ENCODE assay signal across 12 cellular contexts in the genomic region with DNA sequence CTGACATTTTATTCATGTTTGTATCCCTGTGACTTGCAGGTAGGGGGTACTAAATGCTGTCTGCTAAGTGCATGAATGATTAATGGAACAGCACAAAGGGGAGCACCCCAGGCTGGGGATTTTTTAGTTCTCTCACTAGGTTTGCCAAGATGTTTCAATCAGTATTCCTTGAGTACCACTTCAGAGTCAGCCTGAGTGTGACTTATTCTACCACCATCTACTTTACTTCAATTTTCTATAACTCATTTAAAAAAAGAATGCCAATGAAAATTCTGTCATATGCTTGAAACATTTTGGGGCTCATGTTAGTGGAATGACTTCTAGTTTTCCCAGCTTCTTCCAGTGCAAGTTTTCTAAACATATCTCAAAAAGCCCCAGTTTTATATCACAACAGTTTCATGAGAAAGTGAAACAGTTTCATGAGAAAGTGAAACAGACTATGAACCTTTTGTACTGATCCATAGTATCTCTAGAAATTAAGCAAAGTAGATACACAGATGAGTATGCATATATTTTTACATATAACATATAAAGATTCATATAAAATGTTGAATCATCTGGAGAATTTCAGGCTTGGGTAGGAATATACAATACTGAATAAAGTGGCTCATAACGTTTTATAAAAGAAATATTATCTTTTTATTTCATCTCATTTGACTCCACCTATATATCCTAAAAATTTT.
DNase-seq lines count a peak whose midpoint lies in the region; ATAC-seq and TF ChIP-seq lines count a peak whose summit lies in the region.
"Had no signal": no experiment of that assay in that cellular context is flagged by ENCODE, and none has a peak within 500 bp of the region (broad histone marks: within the 10 kb centered on the region; RNA-seq: fewer than 3 reads in every experiment).

No MANE protein-coding gene starts in this region.

- no peak overlapping the region for H2AFZ ChIP-seq in Karpas-422 (ENCODE audit: low read length)

- H3K4me3 ChIP-seq in CD8-positive, alpha-beta memory T cell (ENCODE audit: low read length) = no peak overlapping the region
- H3K4me3 ChIP-seq in Karpas-422 (ENCODE audit: low read length) = no peak overlapping the region

- POLR2A ChIA-PET in CD8-positive, alpha-beta memory T cell (lab: Charles Lee) = no interaction called here

- no peaks in the 10 kb centered on the region for H3K9me2 ChIP-seq in Karpas-422 (replicated peaks; ENCODE audit: insufficient read depth, low read length)

- ATAC-seq in GM19025 (IDR thresholded peaks at IDR 0.05; ENCODE audit: low read depth, unreplicated experiment) = peak; percentile 68
- peak; percentile 74 for ATAC-seq in HG02571 (IDR thresholded peaks at IDR 0.05; ENCODE audit: unreplicated experiment)
- peak; percentile 94 for ATAC-seq in HG03354 (IDR thresholded peaks at IDR 0.05; ENCODE audit: poor library complexity, severe bottlenecking, unreplicated experiment)

- H4K20me1 ChIP-seq in Karpas-422 (ENCODE audit: insufficient read depth, low read depth, low read length) = no peaks in the 10 kb centered on the region

- H3K27me3 Mint-ChIP-seq in CD8-positive, alpha-beta memory T cell = no peaks in the 10 kb centered on the region

- H3K27ac Mint-ChIP-seq in CD8-positive, alpha-beta memory T cell = no peak overlapping the region

- no peak for TF ChIP-seq CTCF in GM10266 (IDR thresholded peaks at IDR 0.05; ENCODE audit: control insufficient read depth, insufficient read depth, low read depth, missing control alignments)

- peaks cover 5 to 10% (median 6%) of the 10 kb centered on the region in 3 donors for H3K4me1 Mint-ChIP-seq in CD8-positive, alpha-beta memory T cell

- H3K9me3 ChIP-seq in CD8-positive, alpha-beta memory T cell (ENCODE audit: low read length) = no peaks in the 10 kb centered on the region
- H3K9me3 ChIP-seq in Karpas-422 (ENCODE audit: low read length) = peaks cover 3% of the 10 kb centered on the region; the same call in 1 of the 2 replicates

- CTCF ChIA-PET in CD8-positive, alpha-beta memory T cell (lab: Charles Lee) = no interaction called here

- H3K4me1 ChIP-seq in CD8-positive, alpha-beta memory T cell (ENCODE audit: insufficient read depth, low read length) = peaks cover 5% of the 10 kb centered on the region
- no peaks in the 10 kb centered on the region for H3K4me1 ChIP-seq in Karpas-422 (ENCODE audit: low read length)

- DNase-seq in GM10266 (ENCODE audit: extremely low spot score) (peak; percentile 34), substantia nigra (lab: John Stamatoyannopoulos, UW) (no peak), cardiac septum (ENCODE audit: low spot score) (no peak), Karpas-422 (no peak)
- no peak for DNase-seq in CD8-positive, alpha-beta memory T cell
- DNase-seq: AML-193; effector memory CD4-positive, alpha-beta T cell; GF-D8; NCI-H2029 had no signal

- peaks cover 0 to 7% (median 2%) of the 10 kb centered on the region in 5 donors for H3K9me3 Mint-ChIP-seq in CD8-positive, alpha-beta memory T cell

- H3K27ac ChIP-seq in substantia nigra (ENCODE audit: low read depth, low read length, poor library complexity, severe bottlenecking) (no peak overlapping the region), Karpas-422 (ENCODE audit: low read length) (no peak overlapping the region)
- no peak overlapping the region for H3K27ac ChIP-seq in CD8-positive, alpha-beta memory T cell (ENCODE audit: low read depth, low read length)

- H3K36me3 Mint-ChIP-seq in CD8-positive, alpha-beta memory T cell = peaks cover 0 to 9% (median 2%) of the 10 kb centered on the region in 3 donors

- H3K4me2 ChIP-seq in Karpas-422 (ENCODE audit: low read depth, low read length, poor library complexity, severe bottlenecking) = no peak overlapping the region

- H3K4me3 Mint-ChIP-seq in CD8-positive, alpha-beta memory T cell = no peak overlapping the region

- H3K79me2 ChIP-seq in Karpas-422 (ENCODE audit: low read length) = no peaks in the 10 kb centered on the region

- H3K9ac ChIP-seq in Karpas-422 (ENCODE audit: low read length) = no peak overlapping the region

- no peaks in the 10 kb centered on the region for H3K36me3 ChIP-seq in CD8-positive, alpha-beta memory T cell (ENCODE audit: insufficient read depth, low read length)
- no peaks in the 10 kb centered on the region for H3K36me3 ChIP-seq in Karpas-422 (ENCODE audit: insufficient read depth, low read length)

- H3K27me3 ChIP-seq in CD8-positive, alpha-beta memory T cell (ENCODE audit: insufficient read depth, low read length, poor library complexity, severe bottlenecking) = no peaks in the 10 kb centered on the region
- H3K27me3 ChIP-seq in Karpas-422 (ENCODE audit: low read length) = no peaks in the 10 kb centered on the region; the same call in 1 of the 2 replicates

- intact Hi-C loops in cardiac septum (cut with DNase I) = no loop called here
